14 cellular contexts compared by ENCODE assay signal in the genomic region with DNA sequence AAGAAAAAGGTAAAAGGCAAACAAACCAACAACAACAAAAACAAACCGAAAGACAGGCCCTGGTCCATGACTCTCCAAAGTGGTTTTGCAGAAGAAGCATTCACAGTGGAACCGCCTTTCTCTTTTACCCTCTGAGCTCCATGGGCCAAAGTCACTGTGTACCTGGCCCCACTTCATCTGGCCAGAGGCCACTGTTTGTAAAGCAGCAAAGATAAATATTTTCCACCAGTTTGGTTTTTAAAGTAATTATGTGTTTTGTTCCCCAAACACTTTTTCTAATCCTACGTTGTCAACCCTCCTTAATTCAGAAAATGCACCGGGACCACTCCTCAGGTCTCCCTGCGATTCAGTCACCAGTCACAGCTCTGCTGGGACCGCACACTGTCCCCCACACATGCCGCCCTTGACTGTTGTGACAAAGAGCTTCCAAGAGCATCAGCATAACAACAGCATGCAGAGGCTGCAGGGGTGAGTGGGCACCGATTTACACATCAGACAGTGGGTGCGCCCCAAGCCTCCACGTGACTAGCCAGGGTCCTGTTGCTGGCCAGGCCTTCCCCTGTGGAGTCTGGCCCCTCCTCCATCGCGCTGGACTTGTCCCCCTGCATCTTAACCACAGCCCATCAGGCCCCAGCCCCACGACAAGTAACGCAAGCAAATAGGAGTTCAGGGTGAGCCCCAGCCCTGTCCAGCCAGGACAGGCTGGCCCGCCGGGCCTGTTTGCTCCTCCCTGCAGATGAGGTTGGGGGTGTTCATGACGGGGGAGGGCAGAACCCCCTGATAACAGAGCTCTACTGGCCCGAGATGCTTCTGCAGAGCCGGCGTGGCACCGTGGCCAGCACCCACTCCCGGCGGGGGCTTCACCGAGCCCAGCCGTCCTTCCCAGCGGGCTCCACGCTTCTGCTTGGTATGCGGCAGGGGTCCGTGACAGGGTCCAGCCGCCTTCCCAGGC.
DNase-seq lines count a peak whose midpoint lies in the region; ATAC-seq and TF ChIP-seq lines count a peak whose summit lies in the region.
"Had no signal": no experiment of that assay in that cellular context is flagged by ENCODE, and none has a peak within 500 bp of the region (broad histone marks: within the 10 kb centered on the region; RNA-seq: fewer than 3 reads in every experiment).

No MANE protein-coding gene starts in this region.

- ATAC-seq in activated B cell treated with CpG ODN at 0.5 μM for 24 hours (ENCODE audit: low read depth): no peak
- no peak for ATAC-seq in HG02571 (IDR thresholded peaks at IDR 0.05; ENCODE audit: unreplicated experiment)
- no peak for ATAC-seq in HG02840 (IDR thresholded peaks at IDR 0.05; ENCODE audit: low FRiP score, unreplicated experiment)
- ATAC-seq: activated naive CD4-positive, alpha-beta T cell treated with anti-CD3 and anti-CD28 coated beads, Interleukin-2, amount 50 U/mL, for 72 hours had no signal

- intact Hi-C loops in activated B cell treated with CpG ODN at 0.5 μM for 24 hours (cut with micrococcal nuclease): no loop called here

- POLR2A ChIA-PET in activated B cell treated with CpG ODN at 0.5 μM for 24 hours (lab: Charles Lee): no interaction called here

- in situ Hi-C loops in G401 (cut with HindIII; ENCODE audit: low sequenced_read_pairs): no loop called here

- H3K27me3 Mint-ChIP-seq in activated B cell treated with CpG ODN at 0.5 μM for 24 hours: peaks cover 9% of the 10 kb centered on the region

- H3K4me1 Mint-ChIP-seq in activated B cell treated with CpG ODN at 0.5 μM for 24 hours: no peaks in the 10 kb centered on the region

- no peak for TF ChIP-seq CTCF in activated B cell treated with CpG ODN at 0.5 μM for 24 hours (IDR thresholded peaks at IDR 0.05)

- DNase-seq in G401 (ENCODE audit: low spot score): peak; percentile 3
- DNase-seq in activated B cell treated with CpG ODN at 0.5 μM for 24 hours: peak; percentile 1
- peak; percentile 44 for DNase-seq in islet precursor cell
- peak; percentile 78 for DNase-seq in retina
- DNase-seq in activated CD4-positive, alpha-beta T cell treated with anti-CD3 and anti-CD28 coated beads for 48 hours: no peak
- DNase-seq in NAMALWA (ENCODE audit: low spot score): no peak
- DNase-seq: NCI-H187, NCI-H524 treated with DMSO at 0.1 percent for 48 hours, PC-9, SW 1271, thyroid gland had no signal

- H3K27ac Mint-ChIP-seq in activated B cell treated with CpG ODN at 0.5 μM for 24 hours: no peak overlapping the region
- H3K27ac Mint-ChIP-seq: activated naive CD4-positive, alpha-beta T cell treated with anti-CD3 and anti-CD28 coated beads, Interleukin-2, amount 50 U/mL, for 72 hours had no signal

- CTCF ChIA-PET in activated B cell treated with CpG ODN at 0.5 μM for 24 hours (lab: Charles Lee): no interaction called here

- no peaks in the 10 kb centered on the region for H3K36me3 Mint-ChIP-seq in activated B cell treated with CpG ODN at 0.5 μM for 24 hours (ENCODE audit: low read depth)
- H3K36me3 Mint-ChIP-seq: activated naive CD4-positive, alpha-beta T cell treated with anti-CD3 and anti-CD28 coated beads, Interleukin-2, amount 50 U/mL, for 72 hours had no signal

- no peaks in the 10 kb centered on the region for H3K9me3 Mint-ChIP-seq in activated B cell treated with CpG ODN at 0.5 μM for 24 hours

- no peak overlapping the region for H3K4me3 Mint-ChIP-seq in activated B cell treated with CpG ODN at 0.5 μM for 24 hours

Comparison
In these comparisons a context has a peak if more than half of its experiments do, and no peak if none do; other contexts are left out.
1. DNase-seq: peak in G401 (single experiment), activated B cell treated with CpG ODN at 0.5 μM for 24 hours (single experiment), islet precursor cell (single experiment) and retina (single experiment); none in activated CD4-positive, alpha-beta T cell treated with anti-CD3 and anti-CD28 coated beads for 48 hours (single experiment) and NAMALWA (single experiment).